12 cellular contexts compared by ENCODE assay signal in genomic region chr22:21940521-21940920, GRCh38. TPM values are rescaled to one million over a fixed set of nuclear protein-coding genes. Genes with fewer than 3 reads are reported as not detected.
DNase-seq lines count a peak whose midpoint lies in the region; ATAC-seq and TF ChIP-seq lines count a peak whose summit lies in the region.
"Had no signal": no experiment of that assay in that cellular context is flagged by ENCODE, and none has a peak within 500 bp of the region (broad histone marks: within the 10 kb centered on the region; RNA-seq: fewer than 3 reads in every experiment).

No MANE protein-coding gene starts in this region.

- TF ChIP-seq CTCF in lower lobe of right lung (IDR thresholded peaks at IDR 0.05) (no peak), tibial artery (IDR thresholded peaks at IDR 0.05) (no peak)

- H3K9me3 ChIP-seq in lower lobe of right lung = no peaks in the 10 kb centered on the region
- no peaks in the 10 kb centered on the region for H3K9me3 ChIP-seq in tibial artery
- H3K9me3 ChIP-seq: SJSA1 had no signal

- H3K4me3 ChIP-seq in lower lobe of right lung (no peak overlapping the region), tibial artery (no peak overlapping the region)
- H3K4me3 ChIP-seq: neural progenitor cell, SJSA1 had no signal

- no peak for DNase-seq in activated CD8-positive, alpha-beta memory T cell treated with anti-CD3 and anti-CD28 coated beads, Interleukin-2, amount 10 ng/mL, durations not matched to agents 7 days and 5 days
- DNase-seq in activated CD8-positive, alpha-beta memory T cell treated with anti-CD3 and anti-CD28 coated beads, Interleukin-2, amount 50 U/mL, for 48 hours = no peak
- DNase-seq in lower lobe of right lung (no peak), tibial artery (no peak), KG1 (lab: John Stamatoyannopoulos, UW) (no peak)
- DNase-seq: ACHN, NCI-H446 treated with DMSO at 0.1 percent for 48 hours had no signal

- no peaks in the 10 kb centered on the region for H3K9me3 Mint-ChIP-seq in activated CD8-positive, alpha-beta memory T cell treated with anti-CD3 and anti-CD28 coated beads, Interleukin-2, amount 10 ng/mL, durations not matched to agents 7 days and 5 days (ENCODE audit: low read depth)
- H3K9me3 Mint-ChIP-seq: neural progenitor cell had no signal

- CTCF ChIA-PET in activated CD8-positive, alpha-beta memory T cell treated with anti-CD3 and anti-CD28 coated beads, Interleukin-2, amount 10 ng/mL, durations not matched to agents 7 days and 5 days (lab: Charles Lee) = interaction anchor here (1.1 to 9.9 kb wide), 2 partner anchors 10 to 16 kb away, joined by 3 to 159 read pairs; partner anchors contain the start of gene PPM1F

- intact Hi-C loops in lower lobe of right lung (cut with DNase I) = no loop called here
- intact Hi-C loops in tibial artery (cut with DNase I; ENCODE audit: low total_unique reads) = no loop called here

- H3K4me1 ChIP-seq in lower lobe of right lung (peaks cover 98% of the 10 kb centered on the region), tibial artery (peaks cover 7 to 53% (median 42%) of the 10 kb centered on the region in 4 donors)
- H3K4me1 ChIP-seq: neural progenitor cell had no signal

- H3K27ac Mint-ChIP-seq in activated CD8-positive, alpha-beta memory T cell treated with anti-CD3 and anti-CD28 coated beads, Interleukin-2, amount 10 ng/mL, durations not matched to agents 7 days and 5 days = peak overlapping the region; percentile 57
- H3K27ac Mint-ChIP-seq: neural progenitor cell had no signal

- no peaks in the 10 kb centered on the region for H3K27me3 Mint-ChIP-seq in activated CD8-positive, alpha-beta memory T cell treated with anti-CD3 and anti-CD28 coated beads, Interleukin-2, amount 10 ng/mL, durations not matched to agents 7 days and 5 days

- ATAC-seq in activated CD8-positive, alpha-beta memory T cell treated with anti-CD3 and anti-CD28 coated beads, Interleukin-2, amount 10 ng/mL, durations not matched to agents 7 days and 5 days = no peak
- no peak for ATAC-seq in lower lobe of right lung
- no peak for ATAC-seq in HG02840 (IDR thresholded peaks at IDR 0.05; ENCODE audit: low FRiP score, unreplicated experiment)
- no peak for ATAC-seq in GM18858 (IDR thresholded peaks at IDR 0.05; ENCODE audit: unreplicated experiment)

- H3K27ac ChIP-seq in angular gyrus (ENCODE audit: low read depth, low read length) = peak overlapping the region; percentile 17
- H3K27ac ChIP-seq in lower lobe of right lung = peak overlapping the region; percentile 94
- H3K27ac ChIP-seq in tibial artery = peak overlapping the region; percentile 59 to 89
- H3K27ac ChIP-seq: neural progenitor cell had no signal

- no peaks in the 10 kb centered on the region for H3K27me3 ChIP-seq in lower lobe of right lung (ENCODE audit: low read depth)
- no peaks in the 10 kb centered on the region for H3K27me3 ChIP-seq in tibial artery
- H3K27me3 ChIP-seq: neural progenitor cell, SJSA1 had no signal

- H3K36me3 Mint-ChIP-seq in activated CD8-positive, alpha-beta memory T cell treated with anti-CD3 and anti-CD28 coated beads, Interleukin-2, amount 10 ng/mL, durations not matched to agents 7 days and 5 days = peaks cover 1% of the 10 kb centered on the region

- peaks cover 28% of the 10 kb centered on the region for H3K36me3 ChIP-seq in lower lobe of right lung
- H3K36me3 ChIP-seq in tibial artery = peaks cover 0 to 31% (median 8%) of the 10 kb centered on the region in 3 donors
- H3K36me3 ChIP-seq: neural progenitor cell had no signal

- no peak overlapping the region for H3K4me3 Mint-ChIP-seq in activated CD8-positive, alpha-beta memory T cell treated with anti-CD3 and anti-CD28 coated beads, Interleukin-2, amount 10 ng/mL, durations not matched to agents 7 days and 5 days
- H3K4me3 Mint-ChIP-seq: neural progenitor cell had no signal

- peaks cover 50% of the 10 kb centered on the region for H3K4me1 Mint-ChIP-seq in activated CD8-positive, alpha-beta memory T cell treated with anti-CD3 and anti-CD28 coated beads, Interleukin-2, amount 10 ng/mL, durations not matched to agents 7 days and 5 days

RNA-seq across cellular contexts. Expression of gene PPM1F, which starts 12.1 kb away (rescaled TPM):
- 10 to 100 TPM; 14.4 to 22.9 TPM for total RNA-seq in activated CD8-positive, alpha-beta memory T cell treated with anti-CD3 and anti-CD28 coated beads, Interleukin-2, amount 10 ng/mL, durations not matched to agents 7 days and 5 days
- total RNA-seq in lower lobe of right lung = 51.0 TPM

RNA-seq across cellular contexts. Expression of gene TOP3B, which starts 42.1 kb away (rescaled TPM):
- total RNA-seq in activated CD8-positive, alpha-beta memory T cell treated with anti-CD3 and anti-CD28 coated beads, Interleukin-2, amount 10 ng/mL, durations not matched to agents 7 days and 5 days = 10 to 100 TPM; 46.6 to 50.4 TPM
- total RNA-seq in lower lobe of right lung = 32.1 TPM

Comparison
In these comparisons a context has a peak if more than half of its experiments do, and no peak if none do; other contexts are left out.
1. H3K27ac ChIP-seq: peak in every context shown above with its lines; median percentile 94 in lower lobe of right lung; 74 in tibial artery; 17 in angular gyrus.